In the genomic region with DNA sequence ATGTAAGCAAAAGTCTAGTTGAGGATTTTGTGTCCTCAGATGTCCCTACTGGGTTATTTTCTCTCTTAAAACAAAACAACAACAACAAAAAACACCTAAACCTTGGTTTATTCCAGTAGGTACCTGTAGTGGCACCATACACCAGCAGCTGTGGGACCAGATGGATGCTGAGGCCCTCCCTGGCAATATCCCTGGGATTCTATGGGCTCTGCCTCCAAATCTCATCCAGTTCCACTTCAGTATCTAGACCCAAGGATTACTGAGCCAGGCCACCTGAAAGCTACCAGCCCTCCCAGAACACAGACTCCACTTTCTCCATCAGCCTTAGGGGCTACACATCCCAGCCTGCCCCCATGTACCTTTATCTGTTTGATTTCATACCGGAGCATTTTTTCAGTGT, we compare ENCODE assay signal across 26 cellular contexts. TPM values are rescaled to one million over a fixed set of nuclear protein-coding genes. Genes with fewer than 3 reads are reported as not detected.
"Had no signal": no experiment of that assay in that cellular context is flagged by ENCODE, and none has a peak within 500 bp of the region (broad histone marks: within the 10 kb centered on the region; RNA-seq: fewer than 3 reads in every experiment).

No MANE protein-coding gene starts in this region.

- H3K36me3 ChIP-seq: lower lobe of right lung, right lobe of liver, thyroid gland had no signal

- ATAC-seq: activated CD8-positive, alpha-beta T cell treated with anti-CD3 and anti-CD28 coated beads for 36 hours; activated naive CD4-positive, alpha-beta T cell treated with anti-CD3 and anti-CD28 coated beads, Interleukin-2, amount 50 U/mL, for 72 hours; effector memory CD8-positive, alpha-beta T cell; left lobe of liver; lower lobe of right lung; natural killer cell treated with Interleukin-12 subunit alpha and Interleukin-12 subunit beta and Interleukin-15 and Interleukin-18, amount 100 ng/mL, for 72 hours; right lobe of liver; stimulated activated effector memory CD8-positive, alpha-beta T cell treated with anti-CD3 and anti-CD28 coated beads, Interleukin-12 subunit alpha, Interleukin-12 subunit beta, amount 100 ng/mL, for 72 hours; WTC11 had no signal

- H3K27ac ChIP-seq: lower lobe of right lung, right lobe of liver, skin epidermis had no signal

- H3K4me3 ChIP-seq: lower lobe of right lung, right lobe of liver, skin epidermis, thyroid gland had no signal

- H3K27me3 ChIP-seq: right lobe of liver, thyroid gland had no signal

- H3K9me3 ChIP-seq: lower lobe of right lung, right lobe of liver, thyroid gland had no signal

- H3K4me1 ChIP-seq: lower lobe of right lung had no signal

- DNase-seq: activated CD4-positive, alpha-beta T cell treated with anti-CD3 and anti-CD28 coated beads for 1 hour; activated CD4-positive, alpha-beta T cell treated with anti-CD3 and anti-CD28 coated beads, Interleukin-2, amount 10 ng/mL, durations not matched to agents 7 days and 5 days; activated CD8-positive, alpha-beta T cell treated with anti-CD3 and anti-CD28 coated beads for 36 hours; activated T-cell treated with anti-CD3 and anti-CD28 coated beads, Interleukin-2, amount 50 U/mL, for 48 hours; anterior cingulate cortex; cortex of kidney; effector memory CD8-positive, alpha-beta T cell; erythroblast; head of caudate nucleus; hypothalamus; kidney glomerular epithelial cell; lower lobe of right lung; mesendoderm; posterior cingulate gyrus; right lobe of liver; stimulated activated CD4-positive, alpha-beta T cell treated with anti-CD3 and anti-CD28 coated beads, Interleukin-4, amount 100 ng/mL, for 24 hours; substantia nigra; T-helper 2 cell; thyroid gland had no signal

RNA-seq across cellular contexts. Expression of a gene that starts 1.7 kb away (rescaled TPM):
- total RNA-seq: activated CD4-positive, alpha-beta T cell treated with anti-CD3 and anti-CD28 coated beads, Interleukin-2, amount 10 ng/mL, durations not matched to agents 7 days and 5 days; activated CD8-positive, alpha-beta T cell treated with anti-CD3 and anti-CD28 coated beads for 36 hours; activated naive CD4-positive, alpha-beta T cell treated with anti-CD3 and anti-CD28 coated beads, Interleukin-2, amount 50 U/mL, for 72 hours; mononuclear cell; natural killer cell treated with Interleukin-12 subunit alpha and Interleukin-12 subunit beta and Interleukin-15 and Interleukin-18, amount 100 ng/mL, for 72 hours had no signal
